Comparison of ENCODE assay signal across 8 cellular contexts in genomic region chr1:70205076-70205436, GRCh38. TPM values are rescaled to one million over a fixed set of nuclear protein-coding genes. Genes with fewer than 3 reads are reported as not detected.
A peak's percentile ranks its signal among the peaks of the same experiment; 100 is the strongest.
DNase-seq lines count a peak whose midpoint lies in the region; ATAC-seq, FAIRE-seq and TF ChIP-seq lines count a peak whose summit lies in the region.

No MANE protein-coding gene starts in this region.

- H4K20me1 ChIP-seq in GM23338 (replicated peaks; ENCODE audit: insufficient read depth) = peaks cover under 1% of the 10 kb centered on the region; the same call in 1 of the 2 replicates

- peak overlapping the region; percentile 97 for H3K4me2 ChIP-seq in GM23338

- WGBS in pancreas, 2 donors = 0 to 1% methylated on average over 10 of the region's 10 CpGs

- H3K27ac Mint-ChIP-seq in GM23338 = peak overlapping the region; percentile 99

- peaks cover 8% of the 10 kb centered on the region for H3K4me1 ChIP-seq in GM23338 (ENCODE audit: insufficient read depth)
- H3K4me1 ChIP-seq in pancreas = peaks cover 0 to 26% (median 21%) of the 10 kb centered on the region in 3 donors

- H3K9me2 ChIP-seq in GM23338 (ENCODE audit: insufficient read depth) = no peaks in the 10 kb centered on the region

- H3K79me2 ChIP-seq in GM23338 (replicated peaks; ENCODE audit: insufficient read depth) = peaks cover 98% of the 10 kb centered on the region

- DNase-seq in GM06990 (ENCODE audit: extremely low read depth, insufficient read length) (no peak), GM23338 (ENCODE audit: low spot score) (no peak), OCI-M1 (lab: John Stamatoyannopoulos, UW) (peak; percentile 54), epithelial cell of prostate (ENCODE audit: low read depth, low spot score) (no peak), pancreas (no peak), cortex of kidney (lab: John Stamatoyannopoulos, UW) (no peak), amniotic stem cell (lab: John Stamatoyannopoulos, UW) (no peak), DMS153 (lab: John Stamatoyannopoulos, UW) (no peak)

- H3K36me3 Mint-ChIP-seq in GM23338 (ENCODE audit: low read depth) = peaks cover 4% of the 10 kb centered on the region; the same call in 1 of the 3 replicates

- no peak for FAIRE-seq in pancreas (lab: Jason Lieb, UNC)

- H3F3A ChIP-seq in GM23338 (replicated peaks; ENCODE audit: low read depth) = no peaks in the 10 kb centered on the region

- H3K4me1 Mint-ChIP-seq in GM23338 = peaks cover 9% of the 10 kb centered on the region; the same call in 2 of the 3 replicates

- H3K27ac ChIP-seq in GM23338 (ENCODE audit: low read depth) (peak overlapping the region; percentile 73), epithelial cell of prostate (peak overlapping the region; percentile 78), pancreas (peak overlapping the region; percentile 73 to 88 (median 83))

- H3K9me3 ChIP-seq in pancreas = no peaks in the 10 kb centered on the region

- no peak for TF ChIP-seq CTCF in GM06990 (IDR thresholded peaks at IDR 0.05; ENCODE audit: insufficient read depth, low read length, poor library complexity, severe bottlenecking)
- TF ChIP-seq CTCF in GM23338 (conservative IDR thresholded peaks at IDR 0.05; ENCODE audit: low read depth in 2 of 2) = no peak
- no peak for TF ChIP-seq CTCF in pancreas (IDR thresholded peaks at IDR 0.05)

- peaks cover 7% of the 10 kb centered on the region for H3K27me3 Mint-ChIP-seq in GM23338 (ENCODE audit: insufficient read depth, low read depth, poor library complexity)

- H3K4me3 Mint-ChIP-seq in GM23338 = peak overlapping the region; percentile 96

- intact Hi-C loops in pancreas (cut with DNase I) = no loop called here

- ATAC-seq in GM23338 (peak; percentile 60), pancreas (peak in 1 of 4 donors; percentile 19)

- peak overlapping the region; percentile 99 for H2AFZ ChIP-seq in GM23338

- H3K36me3 ChIP-seq in GM06990 (ENCODE audit: control insufficient read depth, insufficient read depth, low read length) (no peaks in the 10 kb centered on the region; the same call in 1 of the 2 replicates), GM23338 (ENCODE audit: insufficient read depth) (no peaks in the 10 kb centered on the region), pancreas (no peaks in the 10 kb centered on the region)

- H3K27me3 ChIP-seq in GM06990 (replicated peaks; ENCODE audit: control insufficient read depth, insufficient read depth, low read length) (no peaks in the 10 kb centered on the region), GM23338 (ENCODE audit: insufficient read depth) (no peaks in the 10 kb centered on the region), pancreas (no peaks in the 10 kb centered on the region)

- peak overlapping the region; percentile 92 for H3K4me3 ChIP-seq in GM06990 (replicated peaks; ENCODE audit: low read depth, low read length)
- peak overlapping the region; percentile 81 for H3K4me3 ChIP-seq in GM23338
- H3K4me3 ChIP-seq in pancreas = peak overlapping the region; percentile 37 to 70 (median 50)

- H3K9me3 Mint-ChIP-seq in GM23338 = no peaks in the 10 kb centered on the region

TF ChIP-seq in GM23338, 12 proteins besides CTCF, POLR2A, EP300 and RAD21 (continues in another document):
- no peak for TF ChIP-seq POLR2AphosphoS5 (IDR thresholded peaks at IDR 0.05; ENCODE audit: low read depth)
- no peak for TF ChIP-seq JUNB (IDR thresholded peaks at IDR 0.05; ENCODE audit: unreplicated experiment)
- TF ChIP-seq REST (IDR thresholded peaks at IDR 0.05; ENCODE audit: unreplicated experiment) = no peak
- TF ChIP-seq EZH2phosphoT487 (IDR thresholded peaks at IDR 0.05; ENCODE audit: unreplicated experiment) = no peak
- TF ChIP-seq STAT1 (IDR thresholded peaks at IDR 0.05; ENCODE audit: unreplicated experiment) = no peak
- no peak for TF ChIP-seq EZH2 (IDR thresholded peaks at IDR 0.05; ENCODE audit: low read depth, unreplicated experiment)
- TF ChIP-seq CREB1 (CRISPR knock-in tag; IDR thresholded peaks at IDR 0.05; ENCODE audit: low read depth) = no peak
- TF ChIP-seq NANOG (IDR thresholded peaks at IDR 0.05; ENCODE audit: borderline replicate concordance) = no peak
- no peak for TF ChIP-seq ETS1 (IDR thresholded peaks at IDR 0.05)
- TF ChIP-seq ZNF331 (CRISPR knock-in tag; IDR thresholded peaks at IDR 0.05; ENCODE audit: low read depth) = no peak

RNA-seq across cellular contexts. Expression of gene LRRC40, which starts 0.3 kb away (rescaled TPM):
- total RNA-seq in GM23338 (2014; rRNA removed; shearing (Covaris generic)) = 45.8 and 50.5 TPM in 2 replicates
- polyA plus RNA-seq in GM23338 (2016; fragmentation: Nextera tagmentation; extraction: Ambion mirVana) (28.0 and 33.9 TPM in 2 replicates), pancreas (1 to 10 TPM; 3.3 to 5.7 TPM)
- 1 to 10 TPM; 2.8 to 5.6 (median 3.8) TPM for total RNA-seq in pancreas

RNA-seq across cellular contexts. Expression of gene SRSF11, which starts 16.1 kb away (rescaled TPM):
- 170 and 182 TPM in 2 replicates for total RNA-seq in GM23338 (2014; rRNA removed; shearing (Covaris generic))
- 311 and 372 TPM in 2 replicates for polyA plus RNA-seq in GM23338 (2016; fragmentation: Nextera tagmentation; extraction: Ambion mirVana)
- 10 to 100 TPM; 35.4 to 81.8 (median 68.1) TPM for total RNA-seq in pancreas
- polyA plus RNA-seq in pancreas = 100 to 1,000 TPM; 145 to 252 TPM
